Comparison of ENCODE assay signal across 1 cellular context in the genomic region with DNA sequence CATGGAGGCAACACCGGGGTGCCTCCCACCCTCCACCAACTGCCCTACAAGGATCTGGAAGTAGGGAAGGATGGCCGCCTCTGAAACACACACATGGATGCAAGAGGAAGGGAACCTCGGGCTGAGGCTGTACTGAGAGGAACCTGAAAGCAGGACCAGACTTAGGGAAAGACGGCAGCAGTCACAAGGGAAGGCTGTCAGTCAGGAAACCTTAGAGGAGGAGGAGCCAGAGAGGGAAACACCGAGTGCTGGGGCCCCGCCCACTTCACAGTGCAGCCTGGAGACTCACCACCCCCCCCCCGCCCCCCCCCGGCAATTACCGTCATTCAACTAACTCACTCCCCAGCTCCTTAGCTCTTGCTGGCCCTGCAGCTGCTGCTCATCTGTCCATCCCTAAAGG.
TF ChIP-seq lines count a peak whose summit lies in the region.

No MANE protein-coding gene starts in this region.

TF ChIP-seq in IMR-90, 13 proteins besides CTCF, POLR2A, EP300 and RAD21:
- TF ChIP-seq RFX5 (IDR thresholded peaks at IDR 0.05; ENCODE audit: low read depth, low read length) (no peak), CHD1 (IDR thresholded peaks at IDR 0.05; ENCODE audit: low read depth, low read length) (no peak), MAZ (IDR thresholded peaks at IDR 0.05; ENCODE audit: borderline replicate concordance, low read depth, low read length) (no peak), ELK1 (IDR thresholded peaks at IDR 0.05; ENCODE audit: borderline replicate concordance, low read depth, low read length) (no peak), RCOR1 (IDR thresholded peaks at IDR 0.05; ENCODE audit: insufficient replicate concordance, low read length) (no peak), CEBPB (IDR thresholded peaks at IDR 0.05; ENCODE audit: low read depth, low read length) (no peak), MXI1 (IDR thresholded peaks at IDR 0.05; ENCODE audit: borderline replicate concordance, low read depth, low read length) (no peak), NFE2L2 (IDR thresholded peaks at IDR 0.05; ENCODE audit: low read depth, low read length) (no peak)
